ENCODE assay signal across 17 cellular contexts in the genomic region with DNA sequence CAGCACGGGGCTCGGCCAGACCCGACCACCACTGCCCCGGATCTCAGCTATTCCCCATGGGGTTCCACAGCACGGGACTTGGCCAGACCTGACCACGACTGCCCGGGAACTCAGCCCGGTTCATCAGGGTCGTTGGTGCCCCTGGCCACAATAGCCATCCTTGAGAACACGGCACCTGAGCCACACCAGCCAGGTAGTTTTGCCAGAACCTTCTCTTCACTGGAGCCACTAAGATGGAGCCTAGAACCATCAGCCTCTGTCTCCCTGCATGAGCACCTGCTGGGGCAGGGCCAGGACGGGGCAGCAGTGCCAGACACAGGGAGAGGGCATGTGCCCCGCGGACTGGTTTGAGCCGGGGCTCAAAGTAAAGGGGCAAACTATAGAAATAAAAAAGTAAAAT. TPM values are rescaled to one million over a fixed set of nuclear protein-coding genes. Genes with fewer than 3 reads are reported as not detected.
"Had no signal": no experiment of that assay in that cellular context is flagged by ENCODE, and none has a peak within 500 bp of the region (broad histone marks: within the 10 kb centered on the region; RNA-seq: fewer than 3 reads in every experiment).

No MANE protein-coding gene starts in this region.

- H3K36me3 ChIP-seq: esophagus muscularis mucosa, gastroesophageal sphincter, left ventricle myocardium inferior, neutrophil, right atrium auricular region, tibial artery, upper lobe of left lung had no signal

- DNase-seq: effector memory CD8-positive, alpha-beta T cell; left cardiac atrium; left ventricle myocardium inferior; mesendoderm; naive thymus-derived CD4-positive, alpha-beta T cell; nephron progenitor cell; stimulated activated CD4-positive, alpha-beta T cell treated with anti-CD3 and anti-CD28 coated beads, Interleukin-4, amount 100 ng/mL, for 1 hour had no signal

- H3K4me3 ChIP-seq: esophagus muscularis mucosa, gastroesophageal sphincter, left ventricle myocardium inferior, right atrium auricular region, smooth muscle cell, tibial artery, upper lobe of left lung had no signal

- H3K27ac ChIP-seq: epithelial cell of prostate, esophagus muscularis mucosa, gastroesophageal sphincter, left ventricle myocardium inferior, neutrophil, right atrium auricular region, tibial artery, upper lobe of left lung had no signal

- H3K9me3 ChIP-seq: esophagus muscularis mucosa, gastroesophageal sphincter, left ventricle myocardium inferior, neutrophil, right atrium auricular region, tibial artery, upper lobe of left lung had no signal

- ATAC-seq: effector memory CD8-positive, alpha-beta T cell; gastroesophageal sphincter; left cardiac atrium; naive thymus-derived CD4-positive, alpha-beta T cell; stimulated activated memory B cell treated with anti-CD40 and anti-IgM and Interleukin-4, amounts not matched to agents 10 μg/mL and 1 μg/mL and 100 μg/mL, for 72 hours had no signal

RNA-seq across cellular contexts. Expression of gene KCNG2, which starts 11.4 kb away (rescaled TPM):
- total RNA-seq: left ventricle myocardium inferior; naive thymus-derived CD4-positive, alpha-beta T cell; osteocyte; right atrium auricular region; smooth muscle cell had no signal
